ENCODE assay signal across 8 cellular contexts in genomic region chrX:154546354-154547244, GRCh38. TPM values are rescaled to one million over a fixed set of nuclear protein-coding genes. Genes with fewer than 3 reads are reported as not detected.
A peak's percentile ranks its signal among the peaks of the same experiment; 100 is the strongest.
DNase-seq lines count a peak whose midpoint lies in the region; ATAC-seq and TF ChIP-seq lines count a peak whose summit lies in the region.

TSS of gene G6PD (minus strand) at chrX:154546846. CDS start at chrX:154546155, 691 bp downstream.

- peak within 1 kb of the TSS; percentile 66 for H3K4me2 ChIP-seq in Karpas-422 (ENCODE audit: low read depth, low read length, poor library complexity, severe bottlenecking)

- H3K4me1 Mint-ChIP-seq in activated naive CD8-positive, alpha-beta T cell treated with anti-CD3 and anti-CD28 coated beads for 36 hours = peaks cover 38% of the 10 kb centered on the region

- intact Hi-C loops in heart left ventricle (cut with DNase I) (no loop called here), vagina (cut with DNase I) (no loop called here)

- H3K9ac ChIP-seq in Karpas-422 (ENCODE audit: low read length) = peak within 1 kb of the TSS; percentile 79

- no peaks in the 10 kb centered on the region for H3K27me3 Mint-ChIP-seq in activated naive CD8-positive, alpha-beta T cell treated with anti-CD3 and anti-CD28 coated beads for 36 hours

- H3K4me1 ChIP-seq in Karpas-422 (ENCODE audit: low read length) = peaks cover 24% of the 10 kb centered on the region
- H3K4me1 ChIP-seq in heart left ventricle = peaks cover 0 to 58% (median 18%) of the 10 kb centered on the region in 12 donors
- H3K4me1 ChIP-seq in vagina = peaks cover 44% of the 10 kb centered on the region

- H3K27ac Mint-ChIP-seq in activated naive CD8-positive, alpha-beta T cell treated with anti-CD3 and anti-CD28 coated beads for 36 hours = peak within 1 kb of the TSS; percentile 85

- H3K36me3 ChIP-seq in Karpas-422 (ENCODE audit: insufficient read depth, low read length) = no peaks in the 10 kb centered on the region; the same call in 1 of the 2 replicates
- peaks cover 0 to 7% (median 0%) of the 10 kb centered on the region in 9 donors for H3K36me3 ChIP-seq in heart left ventricle
- H3K36me3 ChIP-seq in vagina = no peaks in the 10 kb centered on the region

- ATAC-seq in GM21737 (IDR thresholded peaks at IDR 0.05; ENCODE audit: unreplicated experiment) = peak; percentile 45
- ATAC-seq in SK-N-SH treated with all-trans-retinoic acid at 6 μM for 48 hours = peak; percentile 55
- peak; percentile 26 to 85 (median 69) for ATAC-seq in heart left ventricle

- H3K9me3 ChIP-seq in Karpas-422 (ENCODE audit: low read length) = no peaks in the 10 kb centered on the region
- H3K9me3 ChIP-seq in heart left ventricle = peaks cover 0 to 13% (median 0%) of the 10 kb centered on the region in 12 donors
- no peaks in the 10 kb centered on the region for H3K9me3 ChIP-seq in vagina

- H3K27ac ChIP-seq in Karpas-422 (ENCODE audit: low read length) = peak within 1 kb of the TSS; percentile 91
- H3K27ac ChIP-seq in heart left ventricle = peak within 1 kb of the TSS; percentile 67 to 98 (median 90)
- H3K27ac ChIP-seq in vagina = peak within 1 kb of the TSS; percentile 78

- H3K4me3 ChIP-seq in Karpas-422 (ENCODE audit: low read length) = peak within 1 kb of the TSS; percentile 78
- H3K4me3 ChIP-seq in heart left ventricle = peak within 1 kb of the TSS; percentile 59 to 89 (median 72)
- peak within 1 kb of the TSS; percentile 44 to 58 for H3K4me3 ChIP-seq in vagina

- TF ChIP-seq CTCF in heart left ventricle (IDR thresholded peaks at IDR 0.05) (peak in 1 of 12 donors; percentile 9), vagina (IDR thresholded peaks at IDR 0.05) (no peak)

- no peaks in the 10 kb centered on the region for H3K9me2 ChIP-seq in Karpas-422 (replicated peaks; ENCODE audit: insufficient read depth, low read length)

- peak within 1 kb of the TSS; percentile 88 for H3K4me3 Mint-ChIP-seq in activated naive CD8-positive, alpha-beta T cell treated with anti-CD3 and anti-CD28 coated beads for 36 hours

- H3K27me3 ChIP-seq in Karpas-422 (ENCODE audit: low read length) = no peaks in the 10 kb centered on the region
- H3K27me3 ChIP-seq in heart left ventricle = peaks cover 0 to 4% (median 0%) of the 10 kb centered on the region in 9 donors
- no peaks in the 10 kb centered on the region for H3K27me3 ChIP-seq in vagina

- DNase-seq in GDM1 (lab: John Stamatoyannopoulos, UW) (peak; percentile 77), Karpas-422 (peak; percentile 91), heart left ventricle (peak in 3 of 5 donors; percentile 75 to 76 (median 76)), pulmonary artery endothelial cell (ENCODE audit: low read depth, low spot score) (no peak), vagina (ENCODE audit: extremely low spot score in 2 of 2) (no peak)
- DNase-seq in activated naive CD8-positive, alpha-beta T cell treated with anti-CD3 and anti-CD28 coated beads for 36 hours = peak; percentile 86

- 1 to 47% (median 23%) methylated on average over 37 to 91 of the region's 92 CpGs for WGBS in heart left ventricle, 4 donors

- TF ChIP-seq POLR2A in heart left ventricle (IDR thresholded peaks at IDR 0.05) (peak in 1 of 2 donors; percentile 30), vagina (IDR thresholded peaks at IDR 0.05) (no peak)

- H3K9me3 Mint-ChIP-seq in activated naive CD8-positive, alpha-beta T cell treated with anti-CD3 and anti-CD28 coated beads for 36 hours = no peaks in the 10 kb centered on the region

- peaks cover 41% of the 10 kb centered on the region for H3K79me2 ChIP-seq in Karpas-422 (ENCODE audit: low read length)

- peaks cover 38% of the 10 kb centered on the region for H3K36me3 Mint-ChIP-seq in activated naive CD8-positive, alpha-beta T cell treated with anti-CD3 and anti-CD28 coated beads for 36 hours

- no peak within 1 kb of the TSS for H2AFZ ChIP-seq in Karpas-422 (ENCODE audit: low read length)

- no peaks in the 10 kb centered on the region for H4K20me1 ChIP-seq in Karpas-422 (ENCODE audit: insufficient read depth, low read depth, low read length)

TF ChIP-seq in SK-N-SH treated with all-trans-retinoic acid at 6 μM for 48 hours, 23 proteins besides CTCF, POLR2A, EP300 and RAD21:
- TF ChIP-seq CSDC2 (CRISPR knock-in tag; IDR thresholded peaks at IDR 0.05) (no peak), ZC3H10 (CRISPR knock-in tag; IDR thresholded peaks at IDR 0.05) (no peak), SNAI2 (CRISPR knock-in tag; IDR thresholded peaks at IDR 0.05) (no peak), ARNTL (CRISPR knock-in tag; IDR thresholded peaks at IDR 0.05; ENCODE audit: borderline replicate concordance, low read depth) (no peak), POU6F1 (CRISPR knock-in tag; IDR thresholded peaks at IDR 0.05; ENCODE audit: borderline replicate concordance, low read depth) (no peak), TCF4 (CRISPR knock-in tag; IDR thresholded peaks at IDR 0.05; ENCODE audit: borderline replicate concordance) (no peak), ZNF565 (CRISPR knock-in tag; conservative IDR thresholded peaks at IDR 0.05; ENCODE audit: low read depth) (no peak), RARB (CRISPR knock-in tag; IDR thresholded peaks at IDR 0.05) (no peak), ISL1 (CRISPR knock-in tag; IDR thresholded peaks at IDR 0.05) (no peak), ZFP30 (CRISPR knock-in tag; IDR thresholded peaks at IDR 0.05) (no peak), CREB5 (CRISPR knock-in tag; IDR thresholded peaks at IDR 0.05; ENCODE audit: low read depth) (no peak), GLIS3 (CRISPR knock-in tag; IDR thresholded peaks at IDR 0.05) (no peak), BACH2 (CRISPR knock-in tag; IDR thresholded peaks at IDR 0.05; ENCODE audit: borderline replicate concordance) (no peak), ESRRG (CRISPR knock-in tag; IDR thresholded peaks at IDR 0.05) (no peak), CSRNP3 (CRISPR knock-in tag; IDR thresholded peaks at IDR 0.05) (no peak), OSR1 (CRISPR knock-in tag; IDR thresholded peaks at IDR 0.05) (no peak), PPARA (CRISPR knock-in tag; IDR thresholded peaks at IDR 0.05; ENCODE audit: borderline replicate concordance) (no peak), ZFP3 (CRISPR knock-in tag; IDR thresholded peaks at IDR 0.05) (no peak), ZNF8 (CRISPR knock-in tag; IDR thresholded peaks at IDR 0.05) (no peak)
TF ChIP-seq in SK-N-SH treated with all-trans-retinoic acid at 6 μM for 48 hours: peak in this region for 0.

RNA-seq across cellular contexts. Expression of gene G6PD, which starts in this region (rescaled TPM):
- total RNA-seq in Karpas-422 (2014; rRNA removed; shearing (Covaris generic); ENCODE audit: low replicate concordance) = 24.3 and 36.1 TPM in 2 replicates
- 10 to 100 TPM; 89.9 to 92.4 TPM for total RNA-seq in activated naive CD8-positive, alpha-beta T cell treated with anti-CD3 and anti-CD28 coated beads for 36 hours
- 10 to 100 TPM in 5 of 9 donors, 1 to 10 TPM in 4; 7.2 to 41.3 (median 11.2) TPM for total RNA-seq in heart left ventricle
- 10 to 100 TPM in 1 of 2 donors, 1 to 10 TPM in 1; 5.9 to 20.5 TPM for polyA plus RNA-seq in heart left ventricle
- 67.9 and 73.6 TPM in 2 replicates for total RNA-seq in pulmonary artery endothelial cell
- 86.4 TPM for total RNA-seq in vagina

Comparison
In these comparisons a context has a peak if more than half of its experiments do, and no peak if none do; other contexts are left out.
1. DNase-seq: peak in GDM1 (single experiment), Karpas-422 (single experiment), activated naive CD8-positive, alpha-beta T cell treated with anti-CD3 and anti-CD28 coated beads for 36 hours (single experiment) and heart left ventricle (3 of 5); none in pulmonary artery endothelial cell (single experiment) and vagina (0 of 2).
2. Peak in every context shown above with its lines, with median percentiles within 50 percentile points of each other: ATAC-seq, H3K27ac ChIP-seq and H3K4me3 ChIP-seq.